15 cellular contexts compared by ENCODE assay signal in the genomic region with DNA sequence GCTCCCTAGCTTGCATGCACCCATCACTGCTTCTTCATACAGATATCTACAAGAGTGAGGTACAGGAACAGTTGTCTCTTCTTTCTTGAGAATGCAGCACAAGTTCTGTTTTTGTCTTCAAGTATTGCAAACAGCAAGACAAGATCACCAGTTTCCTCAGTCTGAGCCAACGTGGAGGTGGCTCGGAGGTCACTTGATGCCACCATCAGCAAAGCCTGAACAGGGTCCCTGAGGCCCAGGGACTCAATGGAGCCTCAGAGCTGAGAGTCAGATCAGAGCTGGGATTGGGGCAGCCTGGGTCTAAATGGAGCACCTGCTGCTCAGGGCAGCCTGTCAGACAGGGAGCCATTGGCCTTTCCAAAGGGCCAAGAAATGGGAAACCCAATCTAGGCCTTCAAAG.
"Had no signal": no experiment of that assay in that cellular context is flagged by ENCODE, and none has a peak within 500 bp of the region (broad histone marks: within the 10 kb centered on the region; RNA-seq: fewer than 3 reads in every experiment).

No MANE protein-coding gene starts in this region.

- H3K27ac Mint-ChIP-seq: dendritic cell treated with granulocyte-macrophage colony-stimulating factor and Interleukin-4, amounts not matched to agents 40 ng/mL and 50 ng/mL, for 4 days; naive thymus-derived CD4-positive, alpha-beta T cell; nephron progenitor cell; stimulated activated naive B cell treated with anti-CD40 and anti-IgM and Interleukin-4, amounts not matched to agents 10 μg/mL and 1 μg/mL and 100 μg/mL, for 72 hours had no signal

- H3K9me3 Mint-ChIP-seq: dendritic cell treated with granulocyte-macrophage colony-stimulating factor and Interleukin-4, amounts not matched to agents 40 ng/mL and 50 ng/mL, for 4 days; nephron progenitor cell had no signal

- H3K4me3 ChIP-seq: spleen had no signal

- H3K36me3 Mint-ChIP-seq: stimulated activated naive B cell treated with anti-CD40 and anti-IgM and Interleukin-4, amounts not matched to agents 10 μg/mL and 1 μg/mL and 100 μg/mL, for 72 hours had no signal

- H3K27ac ChIP-seq: foreskin keratinocyte, spleen had no signal

- ATAC-seq: foreskin keratinocyte; naive thymus-derived CD4-positive, alpha-beta T cell; sciatic nerve; stimulated activated naive B cell treated with anti-CD40 and anti-IgM and Interleukin-4, amounts not matched to agents 10 μg/mL and 1 μg/mL and 100 μg/mL, for 72 hours had no signal

- H3K4me1 ChIP-seq: foreskin keratinocyte had no signal

- H3K27me3 ChIP-seq: foreskin keratinocyte, neutrophil, spleen had no signal

- H3K27me3 Mint-ChIP-seq: naive thymus-derived CD4-positive, alpha-beta T cell had no signal

- H3K4me3 Mint-ChIP-seq: dendritic cell treated with granulocyte-macrophage colony-stimulating factor and Interleukin-4, amounts not matched to agents 40 ng/mL and 50 ng/mL, for 4 days; naive thymus-derived CD4-positive, alpha-beta T cell; nephron progenitor cell; stimulated activated naive B cell treated with anti-CD40 and anti-IgM and Interleukin-4, amounts not matched to agents 10 μg/mL and 1 μg/mL and 100 μg/mL, for 72 hours had no signal

- H3K9me3 ChIP-seq: neutrophil had no signal

- H3K36me3 ChIP-seq: neutrophil, spleen had no signal

- DNase-seq: foreskin keratinocyte; kidney glomerular epithelial cell; mammary epithelial cell; naive thymus-derived CD4-positive, alpha-beta T cell; nephron progenitor cell; posterior cingulate gyrus; spleen; stimulated activated CD4-positive, alpha-beta T cell treated with anti-CD3 and anti-CD28 coated beads, Interleukin-15, amount 100 ng/mL, for 24 hours; stimulated activated CD4-positive, alpha-beta T cell treated with anti-CD3 and anti-CD28 coated beads, Interleukin-1b, Interleukin-23, amount 100 ng/mL, for 48 hours; stimulated activated CD4-positive, alpha-beta T cell treated with anti-CD3 and anti-CD28 coated beads, Interleukin-4, amount 100 ng/mL, for 24 hours; stimulated activated naive B cell treated with anti-CD40 and anti-IgM and Interleukin-4, amounts not matched to agents 10 μg/mL and 1 μg/mL and 100 μg/mL, for 72 hours; trophoblast cell had no signal
